In genomic region chr1:156892190-156893047, GRCh38 we compare ENCODE assay signal across 8 cellular contexts. TPM values are rescaled to one million over a fixed set of nuclear protein-coding genes. Genes with fewer than 3 reads are reported as not detected.
DNase-seq lines count a peak whose midpoint lies in the region; ATAC-seq and TF ChIP-seq lines count a peak whose summit lies in the region.

No MANE protein-coding gene starts in this region.

- H3K9me3 Mint-ChIP-seq in central memory CD8-positive, alpha-beta T cell: no peaks in the 10 kb centered on the region

- H3K27ac Mint-ChIP-seq in central memory CD8-positive, alpha-beta T cell (ENCODE audit: low read depth): no peak overlapping the region

- DNase-seq in DMS153 treated with DMSO at 0.1 percent for 48 hours (lab: John Stamatoyannopoulos, UW; ENCODE audit: unreplicated experiment) (peak; percentile 80), NCI-H2227 (lab: John Stamatoyannopoulos, UW; ENCODE audit: unreplicated experiment) (peak; percentile 94), kidney epithelial cell (ENCODE audit: low read depth) (peak; percentile 59)
- peak; percentile 82 for DNase-seq in activated CD4-positive, CD25-positive, alpha-beta regulatory T cell treated with anti-CD3 and anti-CD28 coated beads, Interleukin-2, amount 50 U/mL, for 72 hours
- DNase-seq in central memory CD8-positive, alpha-beta T cell (ENCODE audit: low spot score in 2 of 2): peak; percentile 66 to 72
- peak; percentile 80 to 87 for DNase-seq in stimulated activated CD4-positive, alpha-beta T cell treated with anti-CD3 and anti-CD28 coated beads, Interleukin-1b, Interleukin-23, amount 100 ng/mL, for 4 hours (ENCODE audit: low read depth in 2 of 2)

- no peak overlapping the region for H3K4me3 ChIP-seq in kidney epithelial cell (ENCODE audit: low read depth, low read length)

- H3K27me3 ChIP-seq in kidney epithelial cell (ENCODE audit: control insufficient read depth, insufficient read depth, low read length): peaks cover 15% of the 10 kb centered on the region

- ATAC-seq in HG02885 (IDR thresholded peaks at IDR 0.05; ENCODE audit: poor library complexity, unreplicated experiment): peak; percentile 63
- ATAC-seq in central memory CD8-positive, alpha-beta T cell (replicated peaks; ENCODE audit: extremely low read depth, poor library complexity, severe bottlenecking): peak; percentile 96
- no peak for ATAC-seq in GM19324 (IDR thresholded peaks at IDR 0.05; ENCODE audit: low FRiP score, unreplicated experiment)

- H3K36me3 Mint-ChIP-seq in central memory CD8-positive, alpha-beta T cell (ENCODE audit: insufficient read depth): peaks cover 2% of the 10 kb centered on the region

- no peaks in the 10 kb centered on the region for H3K36me3 ChIP-seq in kidney epithelial cell (ENCODE audit: control insufficient read depth, insufficient read depth, low read length)

- H3K4me1 Mint-ChIP-seq in central memory CD8-positive, alpha-beta T cell: peaks cover 5% of the 10 kb centered on the region

- peak; percentile 91 for TF ChIP-seq CTCF in kidney epithelial cell (IDR thresholded peaks at IDR 0.05; ENCODE audit: insufficient read depth, low read length, poor library complexity, severe bottlenecking)

- H3K4me3 Mint-ChIP-seq in central memory CD8-positive, alpha-beta T cell: peak overlapping the region; percentile 57

- peaks cover 70% of the 10 kb centered on the region for H3K27me3 Mint-ChIP-seq in central memory CD8-positive, alpha-beta T cell

RNA-seq across cellular contexts. Expression of gene PEAR1, which starts 1.1 kb away (rescaled TPM):
- 10.3 and 17.1 TPM in 2 replicates for total RNA-seq in kidney epithelial cell

RNA-seq across cellular contexts. Expression of gene LRRC71, which starts 28.0 kb away (rescaled TPM):
- not detected in 2 replicates for total RNA-seq in kidney epithelial cell

RNA-seq across cellular contexts. Expression of gene NTRK1, which starts 31.8 kb away (rescaled TPM):
- total RNA-seq in kidney epithelial cell: not detected in 2 replicates

RNA-seq across cellular contexts. Expression of gene INSRR, which starts 33.5 kb away (rescaled TPM):
- not detected in 2 replicates for total RNA-seq in kidney epithelial cell
